22 cellular contexts compared by ENCODE assay signal in genomic region chr19:42110658-42111057, GRCh38. TPM values are rescaled to one million over a fixed set of nuclear protein-coding genes. Genes with fewer than 3 reads are reported as not detected.
DNase-seq lines count a peak whose midpoint lies in the region; ATAC-seq and TF ChIP-seq lines count a peak whose summit lies in the region.
"Had no signal": no experiment of that assay in that cellular context is flagged by ENCODE, and none has a peak within 500 bp of the region (broad histone marks: within the 10 kb centered on the region; RNA-seq: fewer than 3 reads in every experiment).

No MANE protein-coding gene starts in this region.

- POLR2A ChIA-PET in IMR-90 (lab: Charles Lee; ENCODE audit: unreplicated experiment), result no interaction called here
- POLR2A ChIA-PET in naive thymus-derived CD4-positive, alpha-beta T cell (lab: Charles Lee), result interaction anchor here (0.6 to 1.1 kb wide), 5 partner anchors 13 to 366 kb away, joined by 3 to 7 read pairs (median 3); partner anchors contain the start of gene CIC

- peaks cover 25% of the 10 kb centered on the region for H3K4me1 ChIP-seq in IMR-90 (ENCODE audit: control insufficient read depth, insufficient read depth, low read length)
- no peaks in the 10 kb centered on the region for H3K4me1 ChIP-seq in naive thymus-derived CD4-positive, alpha-beta T cell (ENCODE audit: control insufficient read depth in 2 of 2, insufficient read depth in 2 of 2, low read length in 2 of 2)

- no peaks in the 10 kb centered on the region for H3K36me3 ChIP-seq in IMR-90 (ENCODE audit: control insufficient read depth, insufficient read depth, low read length)
- H3K36me3 ChIP-seq in naive thymus-derived CD4-positive, alpha-beta T cell (ENCODE audit: control insufficient read depth in 2 of 3, insufficient read depth in 3 of 3, low read length in 3 of 3), result peaks cover 0 to 46% (median 3%) of the 10 kb centered on the region in 3 experiments
- H3K36me3 ChIP-seq: esophagus squamous epithelium, tibial nerve had no signal

- H3K79me1 ChIP-seq in IMR-90 (ENCODE audit: low read depth in 1 of 2, low read length in 2 of 2), result peaks cover 0 to 8% of the 10 kb centered on the region in 2 experiments; a peak in 2 of 4 replicates

- intact Hi-C loops in IMR-90 (cut with micrococcal nuclease) (no loop called here), left ventricle myocardium superior (cut with micrococcal nuclease) (no loop called here)
- intact Hi-C loops in naive thymus-derived CD4-positive, alpha-beta T cell (cut with micrococcal nuclease), result no loop called here

- no peak overlapping the region; the same call in 1 of the 2 replicates for H3K27ac ChIP-seq in IMR-90 (ENCODE audit: insufficient read depth, low read length)
- no peak overlapping the region for H3K27ac ChIP-seq in naive thymus-derived CD4-positive, alpha-beta T cell (ENCODE audit: low read depth, low read length)
- H3K27ac ChIP-seq: esophagus squamous epithelium, tibial nerve had no signal

- no peak overlapping the region for H3K4me3 Mint-ChIP-seq in activated T-cell treated with anti-CD3 and anti-CD28 coated beads, Interleukin-2, amount 50 U/mL, for 24 hours
- H3K4me3 Mint-ChIP-seq in activated naive CD8-positive, alpha-beta T cell treated with anti-CD3 and anti-CD28 coated beads for 36 hours, result no peak overlapping the region
- H3K4me3 Mint-ChIP-seq in naive thymus-derived CD4-positive, alpha-beta T cell, result no peak overlapping the region
- H3K4me3 Mint-ChIP-seq: activated CD4-positive, alpha-beta T cell treated with anti-CD3 and anti-CD28 coated beads, Interleukin-2, amount 10 ng/mL, durations not matched to agents 7 days and 5 days; central memory CD8-positive, alpha-beta T cell had no signal

- H2BK20ac ChIP-seq in IMR-90 (ENCODE audit: low read depth, low read length), result peak overlapping the region; percentile 99

- peak overlapping the region; percentile 96 for H2AK5ac ChIP-seq in IMR-90 (ENCODE audit: low read depth, low read length)

- peaks cover 26% of the 10 kb centered on the region for H3K9me1 ChIP-seq in IMR-90 (ENCODE audit: insufficient read depth, low read length)

- H3K4ac ChIP-seq in IMR-90 (ENCODE audit: low read depth, low read length), result peak overlapping the region; percentile 75

- no peak overlapping the region for H3K9ac ChIP-seq in IMR-90 (ENCODE audit: low read depth, low read length)

- peak overlapping the region; percentile 65 for H4K91ac ChIP-seq in IMR-90 (ENCODE audit: insufficient read depth, low read depth, low read length)

- H3K56ac ChIP-seq in IMR-90 (ENCODE audit: extremely low read depth, insufficient read depth, low read length), result 0 out of 2 replicates have a peak overlapping the region, but pooled peaks have one; percentile 48

- CTCF ChIA-PET in IMR-90 (lab: Yijun Ruan, JAX), result interaction anchor here (0.6 to 1.3 kb wide), 3 partner anchors 22 to 289 kb away, joined by 4 to 7 read pairs (median 4); partner anchors contain the start of gene POU2F2
- CTCF ChIA-PET in naive thymus-derived CD4-positive, alpha-beta T cell (lab: Charles Lee), result interaction anchor here (0.6 to 4.8 kb wide), 8 partner anchors 9 to 183 kb away, joined by 3 to 38 read pairs (median 4); partner anchors contain the start of gene POU2F2

- no peak overlapping the region for H3K4me3 ChIP-seq in IMR-90 (ENCODE audit: insufficient read depth, low read depth, low read length)
- no peak overlapping the region for H3K4me3 ChIP-seq in naive thymus-derived CD4-positive, alpha-beta T cell (ENCODE audit: low read length)
- H3K4me3 ChIP-seq: esophagus squamous epithelium, tibial nerve had no signal

- peak overlapping the region; percentile 53 to 84; a peak in 2 of 4 replicates for H4K8ac ChIP-seq in IMR-90 (ENCODE audit: low read depth in 2 of 2, low read length in 2 of 2)

- in situ Hi-C loops in IMR-90 (cut with MboI; ENCODE audit: low sequenced_read_pairs), result loop anchor here (10.0 kb wide), 1 partner anchor 284 kb away; the partner anchor contains the start of gene CNFN

- H3K4me2 ChIP-seq in IMR-90 (ENCODE audit: low read depth, low read length), result no peak overlapping the region

- no peak for TF ChIP-seq CTCF in IMR-90 (conservative IDR thresholded peaks at IDR 0.05; ENCODE audit: low read depth, low read length)

- ATAC-seq in IMR-90 (ENCODE audit: low read depth) (no peak), left ventricle myocardium superior (no peak)
- no peak for ATAC-seq in naive thymus-derived CD4-positive, alpha-beta T cell

- H3K4me1 Mint-ChIP-seq in activated T-cell treated with anti-CD3 and anti-CD28 coated beads, Interleukin-2, amount 50 U/mL, for 24 hours (ENCODE audit: low read depth), result peaks cover 61% of the 10 kb centered on the region
- H3K4me1 Mint-ChIP-seq in activated naive CD8-positive, alpha-beta T cell treated with anti-CD3 and anti-CD28 coated beads for 36 hours, result peaks cover 47% of the 10 kb centered on the region
- H3K4me1 Mint-ChIP-seq in naive thymus-derived CD4-positive, alpha-beta T cell, result peaks cover 4 to 44% (median 12%) of the 10 kb centered on the region in 7 donors

- peak overlapping the region; percentile 71; the same call in 1 of the 2 replicates for H3K23ac ChIP-seq in IMR-90 (ENCODE audit: low read depth, low read length)

- peak overlapping the region; percentile 96; the same call in 1 of the 3 replicates for H2BK15ac ChIP-seq in IMR-90 (ENCODE audit: low read depth, low read length)

- no TSS peak for BruUV-seq in IMR-90 (replicated peaks; lab: Mats Ljungman, UMichigan)

- peak overlapping the region; percentile 98 for H2BK5ac ChIP-seq in IMR-90 (ENCODE audit: low read depth, low read length, poor library complexity, severe bottlenecking)

- no peak for TF ChIP-seq RAD21 in IMR-90 (IDR thresholded peaks at IDR 0.05; ENCODE audit: low read length)

- H4K5ac ChIP-seq in IMR-90 (ENCODE audit: low read depth, low read length), result peak overlapping the region; percentile 13; the same call in 1 of the 2 replicates

- peaks cover under 1% of the 10 kb centered on the region; the same call in 1 of the 2 replicates for H3K27me3 ChIP-seq in IMR-90 (ENCODE audit: control insufficient read depth, insufficient read depth, low read length)
- H3K27me3 ChIP-seq in naive thymus-derived CD4-positive, alpha-beta T cell (ENCODE audit: control insufficient read depth in 2 of 2, insufficient read depth in 2 of 2, low read length in 2 of 2), result no peaks in the 10 kb centered on the region

- H2AFZ ChIP-seq in IMR-90 (replicated peaks; ENCODE audit: low read length, poor library complexity), result no peak overlapping the region

- no CpG with 5 or more reads among the region's 1 CpG for WGBS in IMR-90 (ENCODE audit: extremely low coverage in 2 of 2, insufficient read length in 1 of 2), 2 experiments

- no peaks in the 10 kb centered on the region for H3K9me3 Mint-ChIP-seq in activated T-cell treated with anti-CD3 and anti-CD28 coated beads, Interleukin-2, amount 50 U/mL, for 24 hours
- H3K9me3 Mint-ChIP-seq in activated naive CD8-positive, alpha-beta T cell treated with anti-CD3 and anti-CD28 coated beads for 36 hours, result no peaks in the 10 kb centered on the region
- peaks cover 0 to 1% (median 0%) of the 10 kb centered on the region in 11 donors for H3K9me3 Mint-ChIP-seq in naive thymus-derived CD4-positive, alpha-beta T cell
- H3K9me3 Mint-ChIP-seq: activated CD4-positive, alpha-beta T cell treated with anti-CD3 and anti-CD28 coated beads, Interleukin-2, amount 10 ng/mL, durations not matched to agents 7 days and 5 days; central memory CD8-positive, alpha-beta T cell had no signal

- peak overlapping the region; percentile 88 for H3K27ac Mint-ChIP-seq in activated T-cell treated with anti-CD3 and anti-CD28 coated beads, Interleukin-2, amount 50 U/mL, for 24 hours
- H3K27ac Mint-ChIP-seq in activated naive CD8-positive, alpha-beta T cell treated with anti-CD3 and anti-CD28 coated beads for 36 hours, result peak overlapping the region; percentile 70
- H3K27ac Mint-ChIP-seq in naive thymus-derived CD4-positive, alpha-beta T cell, result peak overlapping the region in 7 of 9 donors; percentile 56 to 85 (median 72)
- H3K27ac Mint-ChIP-seq: activated CD4-positive, alpha-beta T cell treated with anti-CD3 and anti-CD28 coated beads, Interleukin-2, amount 10 ng/mL, durations not matched to agents 7 days and 5 days had no signal

- no peak overlapping the region for H2AK9ac ChIP-seq in IMR-90 (replicated peaks; ENCODE audit: low read depth, low read length, poor library complexity)

- H3K18ac ChIP-seq in IMR-90 (ENCODE audit: low read depth, low read length), result no peak overlapping the region; the same call in 1 of the 2 replicates

- H3K27me3 Mint-ChIP-seq in activated T-cell treated with anti-CD3 and anti-CD28 coated beads, Interleukin-2, amount 50 U/mL, for 24 hours, result no peaks in the 10 kb centered on the region
- H3K27me3 Mint-ChIP-seq in activated naive CD8-positive, alpha-beta T cell treated with anti-CD3 and anti-CD28 coated beads for 36 hours, result no peaks in the 10 kb centered on the region
- H3K27me3 Mint-ChIP-seq in naive thymus-derived CD4-positive, alpha-beta T cell, result no peaks in the 10 kb centered on the region
- H3K27me3 Mint-ChIP-seq: activated CD4-positive, alpha-beta T cell treated with anti-CD3 and anti-CD28 coated beads, Interleukin-2, amount 10 ng/mL, durations not matched to agents 7 days and 5 days; central memory CD8-positive, alpha-beta T cell had no signal

- dilution Hi-C loops in IMR-90 (cut with HindIII; ENCODE audit: low sequenced_read_pairs, unreplicated experiment), result no loop called here

- no peak for DNase-seq in activated T-cell treated with anti-CD3 and anti-CD28 coated beads, Interleukin-2, amount 50 U/mL, for 24 hours
- DNase-seq in activated T-cell treated with anti-CD3 and anti-CD28 coated beads for 4 hours, result no peak
- DNase-seq in IMR-90, result no peak
- DNase-seq in activated naive CD8-positive, alpha-beta T cell treated with anti-CD3 and anti-CD28 coated beads for 36 hours, result no peak
- DNase-seq in naive thymus-derived CD4-positive, alpha-beta T cell, result no peak
- DNase-seq in cortex of kidney (lab: John Stamatoyannopoulos, UW), result no peak
- DNase-seq in GF-D8 (lab: John Stamatoyannopoulos, UW), result no peak
- no peak for DNase-seq in left ventricle myocardium superior
- DNase-seq: ACHN; activated CD4-positive, alpha-beta T cell treated with anti-CD3 and anti-CD28 coated beads, Interleukin-2, amount 10 ng/mL, durations not matched to agents 7 days and 5 days; activated T-cell treated with anti-CD3 and anti-CD28 coated beads, Interleukin-2, amount 50 U/mL, for 1 hour; amniotic stem cell; DMS79; effector CD4-positive, alpha-beta T cell; esophagus squamous epithelium; mesendoderm; NCI-H1417 treated with DMSO at 0.1 percent for 48 hours; NCI-H2171 treated with DMSO at 0.1 percent for 48 hours; NCI-H774 had no signal

- TF ChIP-seq POLR2A in IMR-90 (IDR thresholded peaks at IDR 0.05; ENCODE audit: low read depth, low read length), result no peak

- peaks cover 86% of the 10 kb centered on the region for H3K36me3 Mint-ChIP-seq in activated T-cell treated with anti-CD3 and anti-CD28 coated beads, Interleukin-2, amount 50 U/mL, for 24 hours (ENCODE audit: low read depth)
- peaks cover 32% of the 10 kb centered on the region for H3K36me3 Mint-ChIP-seq in activated naive CD8-positive, alpha-beta T cell treated with anti-CD3 and anti-CD28 coated beads for 36 hours
- H3K36me3 Mint-ChIP-seq in naive thymus-derived CD4-positive, alpha-beta T cell, result peaks cover 1 to 19% (median 6%) of the 10 kb centered on the region in 5 donors

- H2BK120ac ChIP-seq in IMR-90 (ENCODE audit: low read depth, low read length), result peak overlapping the region; percentile 96

- peak overlapping the region; percentile 88 for H3K14ac ChIP-seq in IMR-90 (replicated peaks; ENCODE audit: low read depth, low read length)

- H4K20me1 ChIP-seq in IMR-90 (ENCODE audit: insufficient read depth, low read length), result no peaks in the 10 kb centered on the region

- no peaks in the 10 kb centered on the region for H3K9me3 ChIP-seq in IMR-90 (ENCODE audit: control insufficient read depth, insufficient read depth, low read length)
- H3K9me3 ChIP-seq in naive thymus-derived CD4-positive, alpha-beta T cell (ENCODE audit: control insufficient read depth in 2 of 3, low read length in 3 of 3), result no peaks in the 10 kb centered on the region
- H3K9me3 ChIP-seq: esophagus squamous epithelium, tibial nerve had no signal

RNA-seq across cellular contexts. Expression of gene POU2F2, which starts 21.6 kb away (rescaled TPM):
- 0.54 and 0.56 TPM in 2 replicates for total RNA-seq in IMR-90 (2012; rRNA removed)
- 5.0 and 6.6 TPM in 2 replicates for polyA plus RNA-seq in IMR-90 (2012; rRNA removed)
- polyA plus RNA-seq in IMR-90 (2012; cell fraction: cytosol; rRNA removed), result 1.8 and 5.3 TPM in 2 replicates
- 11.7 and 16.9 TPM in 2 replicates for polyA plus RNA-seq in IMR-90 (2012; cell fraction: nucleus; rRNA removed; ENCODE audit: low replicate concordance)
- total RNA-seq in activated naive CD8-positive, alpha-beta T cell treated with anti-CD3 and anti-CD28 coated beads for 36 hours, result 10 to 100 TPM; 50.8 to 52.2 TPM
- total RNA-seq in naive thymus-derived CD4-positive, alpha-beta T cell, result 10 to 100 TPM; 31.5 to 91.3 (median 73.4) TPM
- 1 to 10 TPM; 2.2 to 7.6 TPM for polyA plus RNA-seq in naive thymus-derived CD4-positive, alpha-beta T cell
- 1.8 TPM for total RNA-seq in left ventricle myocardium superior

RNA-seq across cellular contexts. Expression of gene ZNF574, which starts 34.7 kb away (rescaled TPM):
- total RNA-seq in IMR-90 (2012; rRNA removed), result 8.1 and 10.0 TPM in 2 replicates
- 12.7 and 14.1 TPM in 2 replicates for polyA plus RNA-seq in IMR-90 (2012; rRNA removed)
- 4.9 and 11.7 TPM in 2 replicates for polyA plus RNA-seq in IMR-90 (2012; cell fraction: cytosol; rRNA removed)
- polyA plus RNA-seq in IMR-90 (2012; cell fraction: nucleus; rRNA removed; ENCODE audit: low replicate concordance), result 4.1 and 12.6 TPM in 2 replicates
- 10 to 100 TPM; 15.5 to 16.0 TPM for total RNA-seq in activated naive CD8-positive, alpha-beta T cell treated with anti-CD3 and anti-CD28 coated beads for 36 hours
- 10 to 100 TPM; 17.6 to 26.7 (median 20.9) TPM for total RNA-seq in naive thymus-derived CD4-positive, alpha-beta T cell
- polyA plus RNA-seq in naive thymus-derived CD4-positive, alpha-beta T cell, result 10 to 100 TPM; 11.2 to 32.8 TPM
- 10.2 TPM for total RNA-seq in left ventricle myocardium superior

RNA-seq across cellular contexts. Expression of gene GRIK5, which starts 40.7 kb away (rescaled TPM):
- total RNA-seq in IMR-90 (2012; rRNA removed) (not detected in 2 replicates), left ventricle myocardium superior (5.4 TPM)
- 0.07 and 0.10 TPM in 2 replicates for polyA plus RNA-seq in IMR-90 (2012; rRNA removed)
- 0.12 TPM in 1 of 2 replicates, not detected in the other for polyA plus RNA-seq in IMR-90 (2012; cell fraction: cytosol; rRNA removed)
- polyA plus RNA-seq in IMR-90 (2012; cell fraction: nucleus; rRNA removed; ENCODE audit: low replicate concordance), result 0.57 and 1.1 TPM in 2 replicates
- under 1 TPM; 0.58 to 0.74 TPM for total RNA-seq in activated naive CD8-positive, alpha-beta T cell treated with anti-CD3 and anti-CD28 coated beads for 36 hours
- 1 to 10 TPM in 2 of 5 experiments, under 1 TPM in 3; 0.57 to 3.5 (median 0.86) TPM for total RNA-seq in naive thymus-derived CD4-positive, alpha-beta T cell
- under 1 TPM in 1 of 2 donors, not detected in 1; 0.09 TPM for polyA plus RNA-seq in naive thymus-derived CD4-positive, alpha-beta T cell
- total RNA-seq: HT1080 had no signal

Comparison
In these comparisons a context has a peak if more than half of its experiments do, and no peak if none do; other contexts are left out.
1. RNA of gene POU2F2, which starts 21.6 kb away (total RNA-seq): 31.5 to 91.3 TPM in naive thymus-derived CD4-positive, alpha-beta T cell and 50.8 to 52.2 TPM in activated naive CD8-positive, alpha-beta T cell treated with anti-CD3 and anti-CD28 coated beads for 36 hours; 1.8 TPM in left ventricle myocardium superior (single experiment) and 0.54 to 0.56 TPM in IMR-90; every median in the first group is over 10 times any median in the second.
2. Peak in every context shown above with its lines, with median percentiles within 50 percentile points of each other: H3K27ac Mint-ChIP-seq.